8 cellular contexts compared by ENCODE assay signal in genomic region chr2:70994055-70994444, GRCh38. TPM values are rescaled to one million over a fixed set of nuclear protein-coding genes. Genes with fewer than 3 reads are reported as not detected.
DNase-seq lines count a peak whose midpoint lies in the region; ATAC-seq and TF ChIP-seq lines count a peak whose summit lies in the region.

No MANE protein-coding gene starts in this region.

- H3K27me3 ChIP-seq in NT2/D1 (ENCODE audit: insufficient read depth, insufficient read length): no peaks in the 10 kb centered on the region

- H3K36me3 ChIP-seq in NT2/D1 (ENCODE audit: insufficient read depth, insufficient read length, low read length): peaks cover 33% of the 10 kb centered on the region

- TF ChIP-seq CTCF in neural crest cell (conservative IDR thresholded peaks at IDR 0.05): no peak

- no peaks in the 10 kb centered on the region for H3K4me1 ChIP-seq in NT2/D1 (ENCODE audit: insufficient read depth, insufficient read length)

- H3K9ac ChIP-seq in NT2/D1 (ENCODE audit: insufficient read length, low read depth): peak overlapping the region; percentile 96

- no peaks in the 10 kb centered on the region for H3K9me3 ChIP-seq in NT2/D1 (ENCODE audit: insufficient read depth, low read length)

- peaks cover 27% of the 10 kb centered on the region for H3K27me3 Mint-ChIP-seq in neural crest cell (ENCODE audit: low read depth)

- H3K4me3 Mint-ChIP-seq in neural crest cell: peak overlapping the region; percentile 97

- no peaks in the 10 kb centered on the region for H3K9me3 Mint-ChIP-seq in neural crest cell

- H3K27ac Mint-ChIP-seq in neural crest cell (ENCODE audit: unreplicated experiment): peak overlapping the region; percentile 58

- no peak for ATAC-seq in GM21529 (IDR thresholded peaks at IDR 0.05; ENCODE audit: unreplicated experiment)

- H3K4me3 ChIP-seq in GM08714 (ENCODE audit: low read length) (peak overlapping the region; percentile 77), NT2/D1 (ENCODE audit: insufficient read length, low read depth) (peak overlapping the region; percentile 88)

- peaks cover 38% of the 10 kb centered on the region for H3K4me1 Mint-ChIP-seq in neural crest cell

- DNase-seq in NT2/D1 (ENCODE audit: low read depth, low spot score) (no peak), dermis blood vessel endothelial cell (peak; percentile 37), neural crest cell (ENCODE audit: low read depth, low spot score) (no peak), NCI-H524 treated with DMSO at 0.1 percent for 48 hours (lab: John Stamatoyannopoulos, UW) (no peak), NCI-H748 treated with DMSO at 0.1 percent for 48 hours (lab: John Stamatoyannopoulos, UW) (no peak)
- no peak for DNase-seq in effector CD8-positive, alpha-beta T cell (lab: John Stamatoyannopoulos, UW)

- H3K36me3 Mint-ChIP-seq in neural crest cell (ENCODE audit: low read depth): no peaks in the 10 kb centered on the region

RNA-seq across cellular contexts. Expression of gene TEX261, which starts 0.6 kb away (rescaled TPM):
- total RNA-seq in dermis blood vessel endothelial cell (38.8 and 64.5 TPM in 2 replicates), neural crest cell (57.2 and 58.4 TPM in 2 replicates)

RNA-seq across cellular contexts. Expression of gene ANKRD53, which starts 15.6 kb away (rescaled TPM):
- total RNA-seq in dermis blood vessel endothelial cell (0.51 and 0.74 TPM in 2 replicates), neural crest cell (1.2 and 1.7 TPM in 2 replicates)

RNA-seq across cellular contexts. Expression of gene ATP6V1B1, which starts 58.4 kb away (rescaled TPM):
- not detected in 2 replicates for total RNA-seq in dermis blood vessel endothelial cell
- total RNA-seq in neural crest cell: 4.3 and 4.6 TPM in 2 replicates
